ENCODE assay signal across 8 cellular contexts in the genomic region with DNA sequence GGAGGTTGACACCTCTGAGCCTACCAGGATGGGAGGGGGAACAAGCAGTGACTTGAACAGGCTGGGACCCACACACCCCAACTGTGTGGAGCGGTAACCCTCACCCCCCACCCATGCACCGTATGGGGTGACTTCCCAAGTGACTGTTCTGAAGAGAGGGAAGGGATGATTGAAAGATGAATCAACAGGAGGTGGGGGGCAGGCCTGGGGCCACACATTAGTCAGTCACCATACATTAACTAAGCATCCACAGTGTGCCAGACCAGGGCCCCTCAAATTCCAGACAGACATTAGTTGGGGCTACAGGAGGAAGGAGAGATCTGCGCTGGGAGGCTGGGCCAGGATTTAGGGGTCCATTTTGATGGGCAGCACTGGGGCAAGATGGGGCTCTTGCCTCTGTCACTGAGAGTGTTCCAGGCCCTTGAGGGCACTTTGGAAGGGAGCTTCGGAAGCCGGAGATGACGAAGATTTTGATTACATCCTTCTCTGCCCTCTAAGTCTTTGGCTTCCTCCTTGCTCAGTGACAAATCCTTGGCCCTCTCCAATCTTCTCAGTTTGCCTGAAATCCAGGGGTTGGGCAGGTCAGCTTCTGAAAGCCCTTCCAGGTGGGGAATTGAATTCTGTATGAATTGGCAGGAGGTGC. TPM values are rescaled to one million over a fixed set of nuclear protein-coding genes. Genes with fewer than 3 reads are reported as not detected.
A peak's percentile ranks its signal among the peaks of the same experiment; 100 is the strongest.
DNase-seq lines count a peak whose midpoint lies in the region; ATAC-seq and TF ChIP-seq lines count a peak whose summit lies in the region.

No MANE protein-coding gene starts in this region.

- WGBS in lower leg skin, 2 donors: 12 to 29% methylated on average over 6 of the region's 6 CpGs
- WGBS in urinary bladder: 15% methylated on average over 6 of the region's 6 CpGs

- DNase-seq in stimulated activated CD4-positive, alpha-beta T cell treated with anti-CD3 and anti-CD28 coated beads, Interleukin-4, amount 100 ng/mL, for 1 hour: peak; percentile 19
- DNase-seq in stimulated activated CD4-positive, alpha-beta T cell treated with anti-CD3 and anti-CD28 coated beads, Interleukin-2, amount 100 ng/mL, for 48 hours: no peak
- DNase-seq in lower leg skin (ENCODE audit: low spot score in 2 of 2) (peak in 1 of 2 donors; percentile 86), RPMI8226 (no peak), HUDEP-2 (lab: John Stamatoyannopoulos, UW; ENCODE audit: unreplicated experiment in 76 of 76) (no peak)

- intact Hi-C loops in lower leg skin (cut with DNase I; ENCODE audit: low total_unique reads): no loop called here

- no peak for TF ChIP-seq CTCF in lower leg skin (IDR thresholded peaks at IDR 0.05)

- H3K27ac ChIP-seq in angular gyrus (ENCODE audit: low read depth, low read length): peak overlapping the region; percentile 31
- H3K27ac ChIP-seq in urinary bladder (ENCODE audit: low read depth): peak overlapping the region; percentile 86

- H3K4me3 ChIP-seq in lower leg skin (ENCODE audit: low read depth, poor library complexity, severe bottlenecking): peak overlapping the region; percentile 41
- peak overlapping the region; percentile 70 for H3K4me3 ChIP-seq in urinary bladder (ENCODE audit: low read depth, low read length)

- ATAC-seq in HG02588 (IDR thresholded peaks at IDR 0.05; ENCODE audit: unreplicated experiment): no peak

- no peaks in the 10 kb centered on the region for H3K4me1 ChIP-seq in urinary bladder (ENCODE audit: insufficient read depth)

- H3K36me3 ChIP-seq in urinary bladder (ENCODE audit: insufficient read depth): no peaks in the 10 kb centered on the region

- no peak for TF ChIP-seq POLR2A in lower leg skin (IDR thresholded peaks at IDR 0.05)

RNA-seq across cellular contexts. Expression of gene SMTN, which starts 1.0 kb away (rescaled TPM):
- total RNA-seq in lower leg skin: 10 to 100 TPM; 46.1 to 86.1 (median 62.3) TPM
- 149 TPM for total RNA-seq in urinary bladder
- 1,750 TPM for polyA plus RNA-seq in urinary bladder

RNA-seq across cellular contexts. Expression of gene SELENOM, which starts 25.3 kb away (rescaled TPM):
- total RNA-seq in lower leg skin (100 to 1,000 TPM in 2 of 4 donors, 10 to 100 TPM in 2; 66.6 to 164 (median 92.8) TPM), urinary bladder (113 TPM)
- polyA plus RNA-seq in urinary bladder: 1,134 TPM

RNA-seq across cellular contexts. Expression of gene INPP5J, which starts 40.7 kb away (rescaled TPM):
- total RNA-seq in lower leg skin: 1 to 10 TPM; 1.4 to 4.2 (median 2.9) TPM
- total RNA-seq in urinary bladder: 0.32 TPM
- polyA plus RNA-seq in urinary bladder: 1.5 TPM

RNA-seq across cellular contexts. Expression of gene PLA2G3, which starts 58.2 kb away (rescaled TPM):
- total RNA-seq in lower leg skin: 10 to 100 TPM in 2 of 4 donors, 1 to 10 TPM in 2; 6.5 to 11.3 (median 8.7) TPM
- not detected for total RNA-seq in urinary bladder
- not detected for polyA plus RNA-seq in urinary bladder
